16 cellular contexts compared by ENCODE assay signal in the genomic region with DNA sequence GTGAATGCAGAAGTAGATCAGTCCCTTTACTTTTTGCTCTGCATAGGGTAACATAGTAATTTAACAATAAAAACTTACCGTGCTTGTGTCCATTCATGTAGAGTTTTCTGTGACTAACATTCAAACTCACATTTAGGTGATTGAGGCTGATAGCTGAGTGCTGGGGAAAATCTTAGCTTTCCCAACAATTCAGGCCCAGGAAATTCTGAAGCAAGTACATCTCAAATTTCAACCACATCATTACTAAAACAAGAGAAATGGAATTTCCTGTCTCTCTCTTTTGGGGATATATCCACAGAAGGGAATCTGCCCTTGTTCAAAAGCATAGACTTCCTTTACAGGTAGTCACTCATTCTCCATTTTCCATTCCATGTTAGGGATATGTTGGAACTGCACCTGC. TPM values are rescaled to one million over a fixed set of nuclear protein-coding genes. Genes with fewer than 3 reads are reported as not detected.
DNase-seq lines count a peak whose midpoint lies in the region; ATAC-seq and TF ChIP-seq lines count a peak whose summit lies in the region.
"Had no signal": no experiment of that assay in that cellular context is flagged by ENCODE, and none has a peak within 500 bp of the region (broad histone marks: within the 10 kb centered on the region; RNA-seq: fewer than 3 reads in every experiment).

No MANE protein-coding gene starts in this region.

- H3K79me2 ChIP-seq in smooth muscle cell (ENCODE audit: low read depth): no peaks in the 10 kb centered on the region

- DNase-seq in GM04503 (ENCODE audit: low read depth) (peak; percentile 43), SK-N-MC (ENCODE audit: low read depth, low spot score) (no peak), fibroblast of mammary gland (ENCODE audit: low read depth) (peak; percentile 75), smooth muscle cell (lab: John Stamatoyannopoulos, UW; ENCODE audit: unreplicated experiment) (no peak), NCI-H1694 (lab: John Stamatoyannopoulos, UW) (no peak)
- DNase-seq: NCI-H1105, NCI-H345 had no signal

- no peak overlapping the region for H2AFZ ChIP-seq in smooth muscle cell (ENCODE audit: low read depth)
- H2AFZ ChIP-seq: neural progenitor cell had no signal

- no peak overlapping the region; the same call in 1 of the 2 replicates for H3K27ac ChIP-seq in SK-N-MC
- no peak overlapping the region for H3K27ac ChIP-seq in smooth muscle cell (ENCODE audit: low read depth)
- H3K27ac ChIP-seq: neural progenitor cell had no signal

- peak overlapping the region; percentile 21 for H3K4me2 ChIP-seq in smooth muscle cell
- H3K4me2 ChIP-seq: neural progenitor cell had no signal

- H3K4me1 ChIP-seq in smooth muscle cell (ENCODE audit: low read depth): no peaks in the 10 kb centered on the region
- H3K4me1 ChIP-seq: neural progenitor cell had no signal

- peak overlapping the region; percentile 44 for H3K4me3 ChIP-seq in SK-N-MC
- no peak overlapping the region for H3K4me3 ChIP-seq in fibroblast of mammary gland (ENCODE audit: control insufficient read depth, low read depth, low read length)
- H3K4me3 ChIP-seq in smooth muscle cell: no peak overlapping the region
- H3K4me3 ChIP-seq: lung, neural progenitor cell had no signal

- ATAC-seq in HG02571 (IDR thresholded peaks at IDR 0.05; ENCODE audit: unreplicated experiment) (no peak), GM19328 (IDR thresholded peaks at IDR 0.05; ENCODE audit: unreplicated experiment) (no peak), HG03354 (IDR thresholded peaks at IDR 0.05; ENCODE audit: poor library complexity, severe bottlenecking, unreplicated experiment) (no peak)
- ATAC-seq: sciatic nerve, WTC11 had no signal

- TF ChIP-seq CTCF in fibroblast of mammary gland (conservative IDR thresholded peaks at IDR 0.05; ENCODE audit: control insufficient read depth, insufficient read depth, low read depth, low read length) (no peak), smooth muscle cell (IDR thresholded peaks at IDR 0.05; ENCODE audit: borderline replicate concordance, insufficient read depth, poor library complexity, severe bottlenecking) (no peak)

- H4K20me1 ChIP-seq in smooth muscle cell (ENCODE audit: low read depth): no peaks in the 10 kb centered on the region

- H3K36me3 ChIP-seq in SK-N-MC (ENCODE audit: insufficient read depth, low read length) (no peaks in the 10 kb centered on the region), smooth muscle cell (ENCODE audit: low read depth) (no peaks in the 10 kb centered on the region)
- H3K36me3 ChIP-seq: neural progenitor cell had no signal

- H3F3A ChIP-seq in smooth muscle cell (ENCODE audit: low read depth): no peaks in the 10 kb centered on the region

- H3K9ac ChIP-seq in SK-N-MC (ENCODE audit: insufficient read length): no peak overlapping the region
- no peak overlapping the region for H3K9ac ChIP-seq in smooth muscle cell (ENCODE audit: low read depth)
- H3K9ac ChIP-seq: neural progenitor cell had no signal

- no peaks in the 10 kb centered on the region for H3K27me3 ChIP-seq in smooth muscle cell (ENCODE audit: low read depth)
- H3K27me3 ChIP-seq: neural progenitor cell had no signal

- 58% methylated on average over 1 of the region's 1 CpG for WGBS in smooth muscle cell (ENCODE audit: low lambda C conversion rate)

- H3K9me3 ChIP-seq in SK-N-MC (ENCODE audit: low read depth, low read length) (no peaks in the 10 kb centered on the region), smooth muscle cell (replicated peaks; ENCODE audit: low read depth) (no peaks in the 10 kb centered on the region)

RNA-seq across cellular contexts. Expression of a gene that starts 33.1 kb away (rescaled TPM):
- total RNA-seq in smooth muscle cell: not detected in 2 replicates
- not detected in 2 replicates for polyA plus RNA-seq in smooth muscle cell
- total RNA-seq: lung, sciatic nerve, WTC11 had no signal
- polyA plus RNA-seq: esophagus, IgD-negative memory B cell, lung had no signal

Comparison
In these comparisons a context has a peak if more than half of its experiments do, and no peak if none do; other contexts are left out.
1. DNase-seq: peak in GM04503 (single experiment) and fibroblast of mammary gland (single experiment); none in SK-N-MC (single experiment), smooth muscle cell (single experiment) and NCI-H1694 (single experiment).